Comparison of ENCODE assay signal across 11 cellular contexts in genomic region chr6:42100029-42100901, GRCh38. TPM values are rescaled to one million over a fixed set of nuclear protein-coding genes. Genes with fewer than 3 reads are reported as not detected.
DNase-seq lines count a peak whose midpoint lies in the region; ATAC-seq and TF ChIP-seq lines count a peak whose summit lies in the region.
"Had no signal": no experiment of that assay in that cellular context is flagged by ENCODE, and none has a peak within 500 bp of the region (broad histone marks: within the 10 kb centered on the region; RNA-seq: fewer than 3 reads in every experiment).

No MANE protein-coding gene starts in this region.

- no peak for TF ChIP-seq CTCF in Calu3 (IDR thresholded peaks at IDR 0.05; ENCODE audit: unreplicated experiment)
- no peak for TF ChIP-seq CTCF in epithelial cell of esophagus (IDR thresholded peaks at IDR 0.05; ENCODE audit: insufficient read depth, low read depth, low read length, missing control alignments)
- no peak for TF ChIP-seq CTCF in CD8-positive, alpha-beta T cell (IDR thresholded peaks at IDR 0.05)

- H3K36me3 Mint-ChIP-seq in Calu3 (ENCODE audit: insufficient read depth, unreplicated experiment) = peaks cover 78% of the 10 kb centered on the region
- H3K36me3 Mint-ChIP-seq in CD8-positive, alpha-beta T cell = no peaks in the 10 kb centered on the region

- CTCF ChIA-PET in Calu3 (lab: Charles Lee) = interaction anchor here (0.9 to 2.4 kb wide), 12 partner anchors 8 to 160 kb away, joined by 3 to 11 read pairs (median 4); partner anchors contain the start of genes C6orf132 and TAF8
- CTCF ChIA-PET in CD8-positive, alpha-beta T cell (lab: Charles Lee) = interaction anchor here (1.2 kb wide), 1 partner anchor 299 kb away, joined by 3 read pairs; no protein-coding TSS in a partner anchor

- POLR2A ChIA-PET in CD8-positive, alpha-beta T cell (lab: Charles Lee) = no interaction called here

- H3K4me3 Mint-ChIP-seq in Calu3 (ENCODE audit: low read depth, unreplicated experiment) = peak overlapping the region; percentile 23
- no peak overlapping the region for H3K4me3 Mint-ChIP-seq in CD8-positive, alpha-beta T cell
- H3K4me3 Mint-ChIP-seq: dendritic cell treated with granulocyte-macrophage colony-stimulating factor and Interleukin-4, amounts not matched to agents 40 ng/mL and 50 ng/mL, for 4 days had no signal

- peaks cover 8% of the 10 kb centered on the region for H3K4me1 ChIP-seq in CD8-positive, alpha-beta T cell (ENCODE audit: insufficient read depth, low read length)

- no peaks in the 10 kb centered on the region for H3K36me3 ChIP-seq in CD8-positive, alpha-beta T cell (ENCODE audit: insufficient read depth, low read length)

- no peaks in the 10 kb centered on the region for H3K27me3 Mint-ChIP-seq in Calu3 (ENCODE audit: unreplicated experiment)
- H3K27me3 Mint-ChIP-seq in CD8-positive, alpha-beta T cell (ENCODE audit: low read depth) = no peaks in the 10 kb centered on the region

- H3K27ac ChIP-seq in CD8-positive, alpha-beta T cell (ENCODE audit: low read depth, low read length) = no peak overlapping the region
- H3K27ac ChIP-seq: SK-N-MC had no signal

- H3K9me3 ChIP-seq in CD8-positive, alpha-beta T cell (ENCODE audit: low read length) = no peaks in the 10 kb centered on the region

- DNase-seq in Calu3 (peak; percentile 31), RPMI7951 (ENCODE audit: low read depth) (peak; percentile 69), epithelial cell of esophagus (ENCODE audit: low read depth) (peak; percentile 63), renal cortical epithelial cell (ENCODE audit: low read depth) (peak; percentile 73), H4 (ENCODE audit: low spot score) (no peak), T-helper 9 cell (no peak)
- DNase-seq in CD8-positive, alpha-beta T cell = no peak
- DNase-seq: stimulated activated naive CD4-positive, alpha-beta T cell had no signal

- peak overlapping the region; percentile 78 for H3K27ac Mint-ChIP-seq in Calu3 (ENCODE audit: unreplicated experiment)
- H3K27ac Mint-ChIP-seq in CD8-positive, alpha-beta T cell = no peak overlapping the region
- H3K27ac Mint-ChIP-seq: dendritic cell treated with granulocyte-macrophage colony-stimulating factor and Interleukin-4, amounts not matched to agents 40 ng/mL and 50 ng/mL, for 4 days had no signal

- no peak overlapping the region for H3K4me3 ChIP-seq in epithelial cell of esophagus (ENCODE audit: low read length)
- H3K4me3 ChIP-seq in CD8-positive, alpha-beta T cell (ENCODE audit: low read depth, low read length) = no peak overlapping the region
- H3K4me3 ChIP-seq: SK-N-MC had no signal

- intact Hi-C loops in Calu3 (cut with micrococcal nuclease; ENCODE audit: unreplicated experiment) = no loop called here
- intact Hi-C loops in CD8-positive, alpha-beta T cell (cut with DNase I, micrococcal nuclease) = no loop called here

- no peaks in the 10 kb centered on the region for H3K9me3 Mint-ChIP-seq in Calu3 (ENCODE audit: low read depth, unreplicated experiment)
- H3K9me3 Mint-ChIP-seq in CD8-positive, alpha-beta T cell = no peaks in the 10 kb centered on the region
- H3K9me3 Mint-ChIP-seq: dendritic cell treated with granulocyte-macrophage colony-stimulating factor and Interleukin-4, amounts not matched to agents 40 ng/mL and 50 ng/mL, for 4 days had no signal

- peaks cover 63% of the 10 kb centered on the region for H3K4me1 Mint-ChIP-seq in Calu3 (ENCODE audit: low read depth, unreplicated experiment)
- peaks cover 7% of the 10 kb centered on the region for H3K4me1 Mint-ChIP-seq in CD8-positive, alpha-beta T cell (ENCODE audit: low read depth)

- no peaks in the 10 kb centered on the region for H3K27me3 ChIP-seq in CD8-positive, alpha-beta T cell (ENCODE audit: insufficient read depth, low read length)

- TSS peak; percentile 76 for BruUV-seq in Calu3 (replicated peaks; lab: Mats Ljungman, UMichigan)

- no peak for ATAC-seq in HG02981 (IDR thresholded peaks at IDR 0.05; ENCODE audit: unreplicated experiment)
- ATAC-seq in CD8-positive, alpha-beta T cell = no peak

RNA-seq across cellular contexts. Expression of gene C6orf132, which starts 42.2 kb away (rescaled TPM):
- 85.8 and 88.5 TPM in 2 replicates for total RNA-seq in Calu3 (2022)
- not detected in 2 replicates for total RNA-seq in RPMI7951 (2014; rRNA removed; shearing (Covaris generic))
- 6.9 and 16.3 TPM in 2 replicates for total RNA-seq in renal cortical epithelial cell
- total RNA-seq in CD8-positive, alpha-beta T cell = under 1 TPM; 0.05 to 0.06 TPM
- not detected in 2 replicates for total RNA-seq in H4 (2014; rRNA removed; shearing (Covaris generic))

RNA-seq across cellular contexts. Expression of gene TAF8, which starts 49.9 kb away (rescaled TPM):
- 32.6 and 34.0 TPM in 2 replicates for total RNA-seq in Calu3 (2022)
- total RNA-seq in RPMI7951 (2014; rRNA removed; shearing (Covaris generic)) = 22.6 and 29.1 TPM in 2 replicates
- 18.1 and 20.3 TPM in 2 replicates for total RNA-seq in renal cortical epithelial cell
- total RNA-seq in CD8-positive, alpha-beta T cell = 10 to 100 TPM; 24.6 to 33.3 TPM
- total RNA-seq in H4 (2014; rRNA removed; shearing (Covaris generic)) = 27.8 and 30.4 TPM in 2 replicates

Comparison
In these comparisons a context has a peak if more than half of its experiments do, and no peak if none do; other contexts are left out.
1. DNase-seq: peak in Calu3 (single experiment), RPMI7951 (single experiment), epithelial cell of esophagus (single experiment) and renal cortical epithelial cell (single experiment); none in CD8-positive, alpha-beta T cell (0 of 7), H4 (single experiment) and T-helper 9 cell (single experiment).